Comparison of ENCODE assay signal across 13 cellular contexts in the genomic region with DNA sequence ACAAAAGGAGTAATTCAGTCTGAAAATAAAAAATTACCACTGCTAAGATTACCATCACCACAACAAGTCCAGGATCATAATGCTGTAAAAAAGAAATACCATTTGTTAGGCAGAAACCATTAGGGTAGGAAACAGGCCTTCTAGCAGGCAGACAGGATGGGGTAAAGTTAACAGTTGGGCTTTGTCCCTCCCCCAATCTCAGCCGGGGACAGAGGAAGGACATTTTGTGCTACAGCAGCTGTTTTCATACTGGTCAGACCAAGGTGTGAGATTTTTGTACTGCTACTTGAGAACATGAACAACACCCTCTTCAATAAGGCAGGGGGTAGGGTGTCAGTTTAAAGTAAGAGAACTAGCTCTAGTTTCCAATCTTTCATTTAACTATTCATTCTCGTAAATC. TPM values are rescaled to one million over a fixed set of nuclear protein-coding genes. Genes with fewer than 3 reads are reported as not detected.
DNase-seq lines count a peak whose midpoint lies in the region; ATAC-seq, FAIRE-seq and TF ChIP-seq lines count a peak whose summit lies in the region.
"Had no signal": no experiment of that assay in that cellular context is flagged by ENCODE, and none has a peak within 500 bp of the region (broad histone marks: within the 10 kb centered on the region; RNA-seq: fewer than 3 reads in every experiment).

No MANE protein-coding gene starts in this region.

- TF ChIP-seq RAD21 in H1 (IDR thresholded peaks at IDR 0.05 in 1 of 2, conservative IDR thresholded peaks at IDR 0.05 in 1 of 2; ENCODE audit: low read depth in 2 of 2, low read length in 2 of 2), result no peak

- H3K79me1 ChIP-seq in H1 (ENCODE audit: low read depth, low read length), result peaks cover 1% of the 10 kb centered on the region; the same call in 1 of the 2 replicates

- H3K4me1 ChIP-seq in H1 (replicated peaks in 1 of 4; ENCODE audit: control insufficient read depth in 3 of 4, insufficient read depth in 4 of 4, low read length in 3 of 4), result peaks cover 0 to 3% (median 0%) of the 10 kb centered on the region in 4 experiments; a peak in 1 of 7 replicates

- ATAC-seq in natural killer cell treated with Interleukin-12 subunit alpha and Interleukin-12 subunit beta and Interleukin-15 and Interleukin-18, amount 100 ng/mL, for 72 hours, result peak; percentile 95 to 96
- ATAC-seq in GM18858 (IDR thresholded peaks at IDR 0.05; ENCODE audit: unreplicated experiment), result no peak

- no peaks in the 10 kb centered on the region for H3K9me3 Mint-ChIP-seq in natural killer cell treated with Interleukin-12 subunit alpha and Interleukin-12 subunit beta and Interleukin-15 and Interleukin-18, amount 100 ng/mL, for 72 hours

- H4K5ac ChIP-seq in H1 (ENCODE audit: insufficient read length, low read depth, low read length), result no peak overlapping the region

- H3K4me1 Mint-ChIP-seq in natural killer cell treated with Interleukin-12 subunit alpha and Interleukin-12 subunit beta and Interleukin-15 and Interleukin-18, amount 100 ng/mL, for 72 hours (ENCODE audit: low read depth in 2 of 2), result peaks cover 29 to 43% of the 10 kb centered on the region in 2 donors

- H3K23ac ChIP-seq in H1 (ENCODE audit: insufficient read length), result no peak overlapping the region

- no peak overlapping the region for H3K4me2 ChIP-seq in H1 (ENCODE audit: insufficient read depth in 1 of 2, low read depth in 2 of 2, low read length in 2 of 2)

- WGBS in H1 (ENCODE audit: extremely low coverage in 1 of 2, insufficient coverage in 1 of 2, insufficient read length in 1 of 2, insufficient replicate concordance in 2 of 2, low coverage in 1 of 2, low lambda C conversion rate in 2 of 2, missing lambda C conversion rate in 1 of 2), 2 experiments, result 88% methylated on average over 2 of the region's 2 CpGs; no CpG with 5 or more reads in 1 of the 2 experiments

- peak overlapping the region; percentile 26; the same call in 1 of the 2 replicates for H3K27ac ChIP-seq in H1 (ENCODE audit: low read depth, low read length)
- H3K27ac ChIP-seq: C4-2B, RWPE1, thoracic aorta had no signal

- H3K9ac ChIP-seq in H1 (replicated peaks in 1 of 4; ENCODE audit: extremely low read depth in 1 of 4, low read depth in 3 of 4, low read length in 3 of 4), result no peak overlapping the region

- POLR2A ChIA-PET in H1 (lab: Charles Lee; ENCODE audit: partially characterized antibody), result no interaction called here
- POLR2A ChIA-PET in GM10248 (lab: Yijun Ruan, JAX), result no interaction called here

- peaks cover 0 to 2% of the 10 kb centered on the region in 2 experiments for H4K20me1 ChIP-seq in H1 (replicated peaks in 1 of 2; ENCODE audit: control insufficient read depth in 1 of 2, insufficient read depth in 2 of 2, low read length in 2 of 2)

- TF ChIP-seq EP300 in H1 (IDR thresholded peaks at IDR 0.05; ENCODE audit: borderline replicate concordance in 1 of 2, low read depth in 2 of 2, low read length in 2 of 2), result no peak

- no peak overlapping the region for H2BK120ac ChIP-seq in H1 (replicated peaks; ENCODE audit: low read depth, low read length)

- no peak overlapping the region for H2BK5ac ChIP-seq in H1 (ENCODE audit: low read depth, low read length)

- H3K36me3 Mint-ChIP-seq in natural killer cell treated with Interleukin-12 subunit alpha and Interleukin-12 subunit beta and Interleukin-15 and Interleukin-18, amount 100 ng/mL, for 72 hours, result peaks cover 17% of the 10 kb centered on the region

- no peak overlapping the region for H2AFZ ChIP-seq in H1 (ENCODE audit: low read length)

- no peak overlapping the region for H3K4ac ChIP-seq in H1 (replicated peaks; ENCODE audit: insufficient read length, low read depth, low read length)

- H4K8ac ChIP-seq in H1 (ENCODE audit: extremely low read depth, insufficient read depth, low read length), result no peak overlapping the region

- peak overlapping the region; percentile 74 for H3K4me3 Mint-ChIP-seq in natural killer cell treated with Interleukin-12 subunit alpha and Interleukin-12 subunit beta and Interleukin-15 and Interleukin-18, amount 100 ng/mL, for 72 hours

- H3K56ac ChIP-seq in H1 (replicated peaks; ENCODE audit: insufficient read length, low read depth, low read length), result no peak overlapping the region

- H4K91ac ChIP-seq in H1 (replicated peaks; ENCODE audit: insufficient read length, low read length), result no peak overlapping the region

- H3K27ac Mint-ChIP-seq in natural killer cell treated with Interleukin-12 subunit alpha and Interleukin-12 subunit beta and Interleukin-15 and Interleukin-18, amount 100 ng/mL, for 72 hours, result peak overlapping the region; percentile 75 to 94

- TF ChIP-seq CTCF in H1 (IDR thresholded peaks at IDR 0.05; ENCODE audit: control extremely low read depth in 1 of 3, insufficient read depth in 1 of 3, low read depth in 1 of 3, low read length in 3 of 3) (no peak), GM10248 (IDR thresholded peaks at IDR 0.05; ENCODE audit: control extremely low read depth, extremely low read depth, low read depth, missing control alignments) (no peak)

- no peaks in the 10 kb centered on the region for H3K9me3 ChIP-seq in H1 (ENCODE audit: insufficient read depth in 2 of 2, low read depth in 1 of 2, low read length in 1 of 2)
- H3K9me3 ChIP-seq: thoracic aorta had no signal

- H3K4me3 ChIP-seq in Jurkat, Clone E6-1 (ENCODE audit: low read length), result no peak overlapping the region
- no peak overlapping the region for H3K4me3 ChIP-seq in H1 (ENCODE audit: extremely low read depth in 1 of 4, insufficient read depth in 2 of 4, low read depth in 3 of 4, low read length in 4 of 4)
- H3K4me3 ChIP-seq: thoracic aorta had no signal

- H2AK5ac ChIP-seq in H1 (ENCODE audit: low read depth, low read length), result no peak overlapping the region

- no peak overlapping the region for H2BK15ac ChIP-seq in H1 (ENCODE audit: low read length)

- H3K14ac ChIP-seq in H1 (ENCODE audit: insufficient read length), result no peak overlapping the region

- no peak for FAIRE-seq in H1 (lab: Jason Lieb, UNC)

- CTCF ChIA-PET in H1 (lab: Charles Lee; ENCODE audit: partially characterized antibody), result no interaction called here
- CTCF ChIA-PET in GM10248 (lab: Yijun Ruan, JAX), result interaction anchor here (1.0 kb wide), 1 partner anchor 38 kb away, joined by 3 read pairs; no protein-coding TSS in a partner anchor

- H2BK20ac ChIP-seq in H1 (ENCODE audit: low read length), result no peak overlapping the region

- no peaks in the 10 kb centered on the region for H3K27me3 Mint-ChIP-seq in natural killer cell treated with Interleukin-12 subunit alpha and Interleukin-12 subunit beta and Interleukin-15 and Interleukin-18, amount 100 ng/mL, for 72 hours

- DNase-seq in EH (ENCODE audit: low read depth) (peak; percentile 5), H1 (ENCODE audit: low read depth in 1 of 2, low spot score in 2 of 2) (no peak), germinal center (ENCODE audit: low spot score) (no peak), GM10248 (ENCODE audit: extremely low spot score) (no peak), NCI-H128 (lab: John Stamatoyannopoulos, UW; ENCODE audit: unreplicated experiment) (no peak)
- peak; percentile 49 for DNase-seq in Jurkat, Clone E6-1 (ENCODE audit: low read depth, low spot score)
- DNase-seq in natural killer cell treated with Interleukin-12 subunit alpha and Interleukin-12 subunit beta and Interleukin-15 and Interleukin-18, amount 100 ng/mL, for 72 hours (ENCODE audit: low spot score), result peak; percentile 76
- DNase-seq: activated CD4-positive, alpha-beta T cell treated with anti-CD3 and anti-CD28 coated beads for 4 hours; NCI-H2029 had no signal

- H3K79me2 ChIP-seq in H1 (ENCODE audit: control insufficient read depth in 1 of 2, insufficient read depth in 2 of 2, low read length in 2 of 2), result peaks cover 0 to 29% of the 10 kb centered on the region in 2 experiments; a peak in 2 of 4 replicates

- no peaks in the 10 kb centered on the region for H3K27me3 ChIP-seq in H1 (replicated peaks in 1 of 4; ENCODE audit: control insufficient read depth in 3 of 4, extremely low read depth in 1 of 4, insufficient read depth in 3 of 4, low read length in 3 of 4)

- no peak overlapping the region for H3K18ac ChIP-seq in H1 (ENCODE audit: extremely low read depth, low read length)

- H3K23me2 ChIP-seq in H1 (ENCODE audit: low read depth, low read length), result no peaks in the 10 kb centered on the region

- H3K36me3 ChIP-seq in H1 (ENCODE audit: control insufficient read depth in 2 of 4, insufficient read depth in 4 of 4, low read length in 3 of 4), result peaks cover 0 to 18% (median 9%) of the 10 kb centered on the region in 4 experiments; a peak in 5 of 8 replicates

- TF ChIP-seq POLR2A in H1 (IDR thresholded peaks at IDR 0.05; ENCODE audit: control extremely low read depth in 1 of 2, low read depth in 2 of 2, low read length in 2 of 2), result no peak

- no peak overlapping the region for H2BK12ac ChIP-seq in H1 (ENCODE audit: low read depth, low read length)

TF ChIP-seq in H1, 55 proteins besides CTCF, POLR2A, EP300 and RAD21:
- TF ChIP-seq CHD1 (IDR thresholded peaks at IDR 0.05; ENCODE audit: low read depth, low read length), result no peak
- TF ChIP-seq E2F6 (IDR thresholded peaks at IDR 0.05), result no peak
- no peak for TF ChIP-seq POU5F1 (IDR thresholded peaks at IDR 0.05; ENCODE audit: low read depth, low read length)
- TF ChIP-seq FOSL1 (IDR thresholded peaks at IDR 0.05; ENCODE audit: insufficient read depth, low read depth, low read length), result no peak
- no peak for TF ChIP-seq SP2 (IDR thresholded peaks at IDR 0.05; ENCODE audit: low read length)
- no peak for TF ChIP-seq CEBPB (IDR thresholded peaks at IDR 0.05; ENCODE audit: low read depth, low read length)

RNA-seq across cellular contexts. Expression of gene ITGA2B, which starts 49.2 kb away (rescaled TPM):
- polyA plus RNA-seq in Jurkat, Clone E6-1 (2012; ENCODE audit: insufficient read depth, insufficient read length), result 3.8 TPM
- 11.3 and 12.3 TPM in 2 replicates for total RNA-seq in H1 (2021; fragmentation: NEBNext Ultra II Directional; extraction: Animal tissue kit (Norgen Biotek cat#: 25700))
- 6.9 and 12.4 TPM in 2 replicates for polyA plus RNA-seq in H1 (2011; rRNA removed)
- 11.4 TPM for polyA plus RNA-seq in H1 (2011; cell fraction: cytosol; rRNA removed)
- 59.9 TPM for polyA plus RNA-seq in H1 (2011; cell fraction: nucleus; rRNA removed)
- 9.1 to 21.1 TPM (median 16.5 TPM) in 4 replicates for polyA plus RNA-seq in H1 (2012, experiment 1 of 2)
- 7.0 TPM for polyA plus RNA-seq in H1 (2012, experiment 2 of 2)
- 8.8 TPM for polyA plus RNA-seq in H1 (2013, experiment 1 of 2)
- polyA plus RNA-seq in H1 (2013, experiment 2 of 2), result 6.7 TPM
- polyA minus RNA-seq in H1 (2011; rRNA and poly(A)+ RNA removed), result 5.8 and 5.9 TPM in 2 replicates
- 6.3 TPM for polyA minus RNA-seq in H1 (2011; cell fraction: cytosol; rRNA and poly(A)+ RNA removed)
- 16.0 TPM for polyA minus RNA-seq in H1 (2011; cell fraction: nucleus; rRNA and poly(A)+ RNA removed)
- 1 to 10 TPM; 1.8 to 6.8 TPM for total RNA-seq in natural killer cell treated with Interleukin-12 subunit alpha and Interleukin-12 subunit beta and Interleukin-15 and Interleukin-18, amount 100 ng/mL, for 72 hours

Comparison
In these comparisons a context has a peak if more than half of its experiments do, and no peak if none do; other contexts are left out.
1. DNase-seq: peak in EH (single experiment), Jurkat, Clone E6-1 (single experiment) and natural killer cell treated with Interleukin-12 subunit alpha and Interleukin-12 subunit beta and Interleukin-15 and Interleukin-18, amount 100 ng/mL, for 72 hours (single experiment); none in H1 (0 of 2), germinal center (single experiment), GM10248 (single experiment) and NCI-H128 (single experiment).